26 cellular contexts compared by ENCODE assay signal in the genomic region with DNA sequence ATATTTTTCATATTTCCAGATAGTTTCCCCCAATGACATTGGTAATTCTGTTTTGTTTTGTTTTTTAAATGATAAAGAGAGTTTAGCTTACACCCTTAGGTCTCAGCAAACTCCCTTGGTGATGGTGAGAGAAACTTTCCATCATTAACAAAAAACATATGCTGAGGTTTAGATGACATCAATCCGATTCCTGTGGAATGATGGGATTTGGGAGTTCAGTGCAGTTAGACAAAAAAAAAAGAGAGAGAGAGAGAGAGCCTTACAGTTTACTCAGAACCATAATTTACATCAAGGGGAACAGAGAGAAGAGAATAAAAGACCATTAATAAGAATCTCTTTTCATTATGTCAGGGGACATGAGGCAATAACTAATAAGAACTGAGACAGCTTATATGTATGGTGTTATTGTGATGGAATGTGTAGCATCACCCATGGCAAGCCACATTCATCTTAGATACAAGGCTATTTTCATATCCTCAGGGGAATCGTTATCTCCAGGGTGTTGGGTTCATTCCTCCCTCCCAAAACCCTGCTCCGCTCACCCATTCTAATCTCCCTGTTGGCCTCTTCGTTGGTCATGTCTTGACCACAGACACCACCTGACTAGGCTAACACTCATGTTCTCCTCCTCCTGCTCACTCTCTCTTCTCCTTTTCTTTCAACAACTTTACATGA.
DNase-seq lines count a peak whose midpoint lies in the region; ATAC-seq and TF ChIP-seq lines count a peak whose summit lies in the region.
"Had no signal": no experiment of that assay in that cellular context is flagged by ENCODE, and none has a peak within 500 bp of the region (broad histone marks: within the 10 kb centered on the region; RNA-seq: fewer than 3 reads in every experiment).

No MANE protein-coding gene starts in this region.

- H4K20me1 ChIP-seq in SK-N-SH (ENCODE audit: insufficient read depth): no peaks in the 10 kb centered on the region

- no peaks in the 10 kb centered on the region for H3K36me3 ChIP-seq in SK-N-SH (replicated peaks in 1 of 2; ENCODE audit: control insufficient read depth in 1 of 2, insufficient read depth in 2 of 2, low read length in 1 of 2)
- H3K36me3 ChIP-seq: gastrocnemius medialis, pancreas, stomach, upper lobe of left lung had no signal

- TF ChIP-seq RAD21 in SK-N-SH (IDR thresholded peaks at IDR 0.05; ENCODE audit: low read length): no peak

- POLR2A ChIA-PET in SK-N-SH (lab: Yijun Ruan, JAX): no interaction called here

- H3K4me3 Mint-ChIP-seq in activated T-helper 1 cell treated with anti-CD3 and anti-CD28 coated beads, Interleukin-12 subunit alpha, Interleukin-12 subunit beta, Interleukin-2, Interleukin-4 antibody, amounts not matched to agents 30 ng/mL and 10 ng/mL and 1 ng/mL, durations not matched to agents 14 hours and 24 hours and 36 hours: no peak overlapping the region
- H3K4me3 Mint-ChIP-seq: CD8-positive, alpha-beta T cell; naive thymus-derived CD8-positive, alpha-beta T cell; T-helper 2 cell treated with Interferon-gamma antibody and Interleukin-4, amounts not matched to agents 5 μg/mL and 100 μg/mL, for 36 hours; WTC11 had no signal

- peaks cover 7% of the 10 kb centered on the region for H3F3A ChIP-seq in SK-N-SH (replicated peaks; ENCODE audit: insufficient read depth)

- H3K27me3 Mint-ChIP-seq in activated T-helper 1 cell treated with anti-CD3 and anti-CD28 coated beads, Interleukin-12 subunit alpha, Interleukin-12 subunit beta, Interleukin-2, Interleukin-4 antibody, amounts not matched to agents 30 ng/mL and 10 ng/mL and 1 ng/mL, durations not matched to agents 14 hours and 24 hours and 36 hours (ENCODE audit: insufficient read depth): no peaks in the 10 kb centered on the region

- CTCF ChIA-PET in SK-N-SH (lab: Yijun Ruan, JAX): no interaction called here

- no peaks in the 10 kb centered on the region for H3K36me3 Mint-ChIP-seq in activated T-helper 1 cell treated with anti-CD3 and anti-CD28 coated beads, Interleukin-12 subunit alpha, Interleukin-12 subunit beta, Interleukin-2, Interleukin-4 antibody, amounts not matched to agents 30 ng/mL and 10 ng/mL and 1 ng/mL, durations not matched to agents 14 hours and 24 hours and 36 hours (ENCODE audit: low read depth)
- H3K36me3 Mint-ChIP-seq: CD8-positive, alpha-beta T cell; naive thymus-derived CD8-positive, alpha-beta T cell; WTC11 had no signal

- no peaks in the 10 kb centered on the region for H3K4me1 ChIP-seq in SK-N-SH (ENCODE audit: control insufficient read depth in 1 of 2, insufficient read depth in 2 of 2, low read depth in 1 of 2, low read length in 1 of 2)
- H3K4me1 ChIP-seq: gastrocnemius medialis, pancreas, stomach, upper lobe of left lung had no signal

- H3K4me3 ChIP-seq in SK-N-SH (ENCODE audit: low read depth in 2 of 2, low read length in 1 of 2): no peak overlapping the region
- H3K4me3 ChIP-seq in fibroblast of the aortic adventitia (ENCODE audit: low read depth, low read length): no peak overlapping the region
- H3K4me3 ChIP-seq: gastrocnemius medialis, pancreas, stomach, upper lobe of left lung had no signal

- peak overlapping the region; percentile 41; the same call in 1 of the 2 replicates for H3K9ac ChIP-seq in SK-N-SH

- H3K4me2 ChIP-seq in SK-N-SH: 0 out of 2 replicates have a peak overlapping the region, but pooled peaks have one; percentile 24

- no peaks in the 10 kb centered on the region for H3K9me3 ChIP-seq in SK-N-SH
- H3K9me3 ChIP-seq: gastrocnemius medialis, pancreas, stomach, upper lobe of left lung had no signal

- H3K4me1 Mint-ChIP-seq in activated T-helper 1 cell treated with anti-CD3 and anti-CD28 coated beads, Interleukin-12 subunit alpha, Interleukin-12 subunit beta, Interleukin-2, Interleukin-4 antibody, amounts not matched to agents 30 ng/mL and 10 ng/mL and 1 ng/mL, durations not matched to agents 14 hours and 24 hours and 36 hours (ENCODE audit: low read depth): no peaks in the 10 kb centered on the region
- H3K4me1 Mint-ChIP-seq: naive thymus-derived CD8-positive, alpha-beta T cell; WTC11 had no signal

- H3K27me3 ChIP-seq in SK-N-SH (ENCODE audit: insufficient read depth): no peaks in the 10 kb centered on the region
- H3K27me3 ChIP-seq: gastrocnemius medialis, pancreas, stomach, upper lobe of left lung had no signal

- intact Hi-C loops in activated T-helper 1 cell treated with anti-CD3 and anti-CD28 coated beads, Interleukin-12 subunit alpha, Interleukin-12 subunit beta, Interleukin-2, Interleukin-4 antibody, amounts not matched to agents 30 ng/mL and 10 ng/mL and 1 ng/mL, durations not matched to agents 14 hours and 24 hours and 36 hours (cut with micrococcal nuclease): no loop called here

- H3K79me2 ChIP-seq in SK-N-SH (ENCODE audit: insufficient read depth): no peaks in the 10 kb centered on the region

- TF ChIP-seq EP300 in SK-N-SH (IDR thresholded peaks at IDR 0.05; ENCODE audit: borderline replicate concordance in 1 of 2, low read depth in 1 of 2, low read length in 1 of 2): no peak

- no peak overlapping the region for H3K27ac Mint-ChIP-seq in activated T-helper 1 cell treated with anti-CD3 and anti-CD28 coated beads, Interleukin-12 subunit alpha, Interleukin-12 subunit beta, Interleukin-2, Interleukin-4 antibody, amounts not matched to agents 30 ng/mL and 10 ng/mL and 1 ng/mL, durations not matched to agents 14 hours and 24 hours and 36 hours
- H3K27ac Mint-ChIP-seq: CD8-positive, alpha-beta T cell; naive thymus-derived CD8-positive, alpha-beta T cell; T-helper 2 cell treated with Interferon-gamma antibody and Interleukin-4, amounts not matched to agents 5 μg/mL and 100 μg/mL, for 36 hours; WTC11 had no signal

- H3K9me3 Mint-ChIP-seq in activated T-helper 1 cell treated with anti-CD3 and anti-CD28 coated beads, Interleukin-12 subunit alpha, Interleukin-12 subunit beta, Interleukin-2, Interleukin-4 antibody, amounts not matched to agents 30 ng/mL and 10 ng/mL and 1 ng/mL, durations not matched to agents 14 hours and 24 hours and 36 hours: no peaks in the 10 kb centered on the region
- H3K9me3 Mint-ChIP-seq: CD8-positive, alpha-beta T cell; T-helper 2 cell treated with Interferon-gamma antibody and Interleukin-4, amounts not matched to agents 5 μg/mL and 100 μg/mL, for 36 hours; WTC11 had no signal

- no peak for TF ChIP-seq CTCF in SK-N-SH (IDR thresholded peaks at IDR 0.05)
- no peak for TF ChIP-seq CTCF in fibroblast of the aortic adventitia (IDR thresholded peaks at IDR 0.05; ENCODE audit: insufficient read depth, low read length)

- no peak overlapping the region for H2AFZ ChIP-seq in SK-N-SH (ENCODE audit: low read depth)

- peak overlapping the region in 1 of 2 experiments; percentile 84; a peak in 2 of 4 replicates for H3K27ac ChIP-seq in SK-N-SH (ENCODE audit: low read depth in 2 of 2, low read length in 1 of 2)
- H3K27ac ChIP-seq: 22Rv1, gastrocnemius medialis, pancreas, stomach, upper lobe of left lung had no signal

- 18% methylated on average over 4 of the region's 4 CpGs for WGBS in SK-N-SH (ENCODE audit: low lambda C conversion rate)

- DNase-seq in SK-N-SH (no peak), amniotic epithelial cell (ENCODE audit: low read depth) (peak; percentile 27), fibroblast of the aortic adventitia (ENCODE audit: low read depth) (peak; percentile 87), GF-D8 (lab: John Stamatoyannopoulos, UW) (no peak), D341Med (ENCODE audit: low spot score) (no peak)
- DNase-seq in activated T-helper 1 cell treated with anti-CD3 and anti-CD28 coated beads, Interleukin-12 subunit alpha, Interleukin-12 subunit beta, Interleukin-2, Interleukin-4 antibody, amounts not matched to agents 30 ng/mL and 10 ng/mL and 1 ng/mL, durations not matched to agents 14 hours and 24 hours and 36 hours (ENCODE audit: low spot score): no peak
- DNase-seq: activated CD4-positive, alpha-beta T cell treated with anti-CD3 and anti-CD28 coated beads, Interleukin-2, amount 50 U/mL, for 48 hours; activated naive CD4-positive, alpha-beta T cell; activated T-cell treated with anti-CD3 and anti-CD28 coated beads for 4 hours; anterior cingulate cortex; CD8-positive, alpha-beta T cell; DND-41; gastrocnemius medialis; kidney glomerular epithelial cell; naive thymus-derived CD8-positive, alpha-beta T cell; NCI-H1694 treated with DMSO at 0.1 percent for 48 hours; NCI-H774; pancreas; stimulated activated CD4-positive, alpha-beta T cell treated with anti-CD3 and anti-CD28 coated beads, Interleukin-4, amount 100 ng/mL, for 1 hour; stomach; upper lobe of left lung had no signal

- ATAC-seq in SK-N-SH treated with all-trans-retinoic acid at 6 μM for 48 hours (no peak), GM19467 (IDR thresholded peaks at IDR 0.05; ENCODE audit: unreplicated experiment) (no peak)
- ATAC-seq: CD8-positive, alpha-beta T cell; gastrocnemius medialis; naive thymus-derived CD8-positive, alpha-beta T cell; pancreas; WTC11 had no signal

- no peaks in the 10 kb centered on the region for H3K9me2 ChIP-seq in SK-N-SH

TF ChIP-seq in SK-N-SH, 30 proteins besides CTCF, POLR2A, EP300 and RAD21 (continues in another document):
- TF ChIP-seq TCF12 (IDR thresholded peaks at IDR 0.05) (peak; percentile 72), FOSL2 (IDR thresholded peaks at IDR 0.05; ENCODE audit: borderline replicate concordance, low read depth) (0 out of 2 replicates have a peak, but pooled peaks have one; percentile 7)
- TF ChIP-seq, protein P1, sequence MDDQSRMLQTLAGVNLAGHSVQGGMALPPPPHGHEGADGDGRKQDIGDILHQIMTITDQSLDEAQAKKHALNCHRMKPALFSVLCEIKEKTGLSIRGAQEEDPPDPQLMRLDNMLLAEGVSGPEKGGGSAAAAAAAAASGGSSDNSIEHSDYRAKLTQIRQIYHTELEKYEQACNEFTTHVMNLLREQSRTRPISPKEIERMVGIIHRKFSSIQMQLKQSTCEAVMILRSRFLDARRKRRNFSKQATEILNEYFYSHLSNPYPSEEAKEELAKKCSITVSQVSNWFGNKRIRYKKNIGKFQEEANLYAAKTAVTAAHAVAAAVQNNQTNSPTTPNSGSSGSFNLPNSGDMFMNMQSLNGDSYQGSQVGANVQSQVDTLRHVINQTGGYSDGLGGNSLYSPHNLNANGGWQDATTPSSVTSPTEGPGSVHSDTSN (IDR thresholded peaks at IDR 0.05): peak; percentile 32; the same call in 1 of the 2 replicates

Comparison
In these comparisons a context has a peak if more than half of its experiments do, and no peak if none do; other contexts are left out.
1. DNase-seq: peak in amniotic epithelial cell (single experiment) and fibroblast of the aortic adventitia (single experiment); none in SK-N-SH (single experiment), GF-D8 (single experiment), D341Med (single experiment) and activated T-helper 1 cell treated with anti-CD3 and anti-CD28 coated beads, Interleukin-12 subunit alpha, Interleukin-12 subunit beta, Interleukin-2, Interleukin-4 antibody, amounts not matched to agents 30 ng/mL and 10 ng/mL and 1 ng/mL, durations not matched to agents 14 hours and 24 hours and 36 hours (single experiment).